8 cellular contexts compared by ENCODE assay signal in the genomic region with DNA sequence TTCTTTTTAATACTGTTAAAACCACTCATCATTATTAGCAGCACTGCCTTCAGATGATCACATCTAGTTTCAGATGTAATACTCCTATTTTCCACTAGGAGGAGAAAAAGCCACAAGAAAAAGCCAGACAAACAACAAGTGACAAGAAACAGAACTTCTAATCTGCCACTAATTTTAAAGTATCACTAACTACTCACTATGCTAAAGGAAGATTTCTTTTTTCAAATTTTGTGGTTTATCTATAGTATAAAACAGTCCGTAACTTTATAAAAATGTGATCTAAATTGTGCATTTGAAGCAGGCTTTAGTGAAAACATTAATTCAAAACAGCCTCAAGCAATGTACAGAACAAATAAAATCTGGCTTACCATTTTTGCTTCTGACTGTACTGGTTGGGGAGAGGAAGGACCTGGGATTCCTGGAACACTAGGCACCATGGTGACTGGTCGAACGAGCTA. TPM values are rescaled to one million over a fixed set of nuclear protein-coding genes. Genes with fewer than 3 reads are reported as not detected.
DNase-seq lines count a peak whose midpoint lies in the region; ATAC-seq and TF ChIP-seq lines count a peak whose summit lies in the region.

No MANE protein-coding gene starts in this region.

- TF ChIP-seq EP300 in ovary (IDR thresholded peaks at IDR 0.05) = no peak

- no peaks in the 10 kb centered on the region for H3K27me3 ChIP-seq in SU-DHL-6 (ENCODE audit: low read length)
- no peaks in the 10 kb centered on the region for H3K27me3 ChIP-seq in fibroblast of lung (ENCODE audit: control insufficient read depth, insufficient read depth, low read length)
- no peaks in the 10 kb centered on the region for H3K27me3 ChIP-seq in ovary

- H3K9me3 ChIP-seq in SU-DHL-6 (ENCODE audit: insufficient read depth, low read length) (no peaks in the 10 kb centered on the region), fibroblast of lung (ENCODE audit: control insufficient read depth, insufficient read depth, low read depth, low read length) (no peaks in the 10 kb centered on the region), ovary (no peaks in the 10 kb centered on the region)

- DNase-seq in CD1c-positive myeloid dendritic cell (ENCODE audit: extremely low spot score) (peak; percentile 45), KG1 (lab: John Stamatoyannopoulos, UW) (peak; percentile 12), fibroblast of lung (ENCODE audit: low read depth in 2 of 2) (peak; percentile 39 to 68), ovary (no peak)
- no peak for DNase-seq in activated CD8-positive, alpha-beta memory T cell treated with anti-CD3 and anti-CD28 coated beads, Interleukin-2, amount 50 U/mL, for 4 hours

- peak; percentile 54 for TF ChIP-seq CTCF in SU-DHL-6 (IDR thresholded peaks at IDR 0.05; ENCODE audit: insufficient read depth, low read length, poor library complexity, severe bottlenecking)
- TF ChIP-seq CTCF in fibroblast of lung (conservative IDR thresholded peaks at IDR 0.05 in 1 of 2, IDR thresholded peaks at IDR 0.05 in 1 of 2; ENCODE audit: low read depth in 1 of 2, low read length in 2 of 2) = peak; percentile 43 to 68
- TF ChIP-seq CTCF in ovary (IDR thresholded peaks at IDR 0.05) = peak; percentile 35 to 46 (median 43)

- no peaks in the 10 kb centered on the region for H3K79me2 ChIP-seq in SU-DHL-6 (ENCODE audit: insufficient read depth, low read length)
- H3K79me2 ChIP-seq in fibroblast of lung (ENCODE audit: control insufficient read depth, insufficient read depth, low read length) = no peaks in the 10 kb centered on the region

- H3K4me3 ChIP-seq in SU-DHL-6 (ENCODE audit: insufficient read depth, low read length, poor library complexity, severe bottlenecking) (no peak overlapping the region), fibroblast of lung (replicated peaks in 1 of 4; ENCODE audit: control extremely low read depth in 1 of 4, insufficient read depth in 1 of 4, low read depth in 3 of 4, low read length in 4 of 4) (no peak overlapping the region), ovary (no peak overlapping the region)

- intact Hi-C loops in ovary (cut with DNase I) = no loop called here

- H3K4me2 ChIP-seq in SU-DHL-6 (ENCODE audit: low read depth, low read length, poor library complexity, severe bottlenecking) (no peak overlapping the region), fibroblast of lung (ENCODE audit: extremely low read depth, insufficient read depth, low read length) (no peak overlapping the region)

- H4K20me1 ChIP-seq in SU-DHL-6 (ENCODE audit: low read depth, low read length) (no peaks in the 10 kb centered on the region), fibroblast of lung (ENCODE audit: control insufficient read depth, extremely low read depth, insufficient read depth, low read length) (no peaks in the 10 kb centered on the region)

- H3K4me1 ChIP-seq in fibroblast of lung (ENCODE audit: control insufficient read depth, extremely low read depth, insufficient read depth, low read length) (no peaks in the 10 kb centered on the region), ovary (ENCODE audit: insufficient read depth) (no peaks in the 10 kb centered on the region)

- TF ChIP-seq POLR2A in ovary (IDR thresholded peaks at IDR 0.05) = no peak

- ATAC-seq in GM18868 (IDR thresholded peaks at IDR 0.05; ENCODE audit: unreplicated experiment) (peak; percentile 85), HG03108 (IDR thresholded peaks at IDR 0.05; ENCODE audit: unreplicated experiment) (no peak)

- peaks cover 48% of the 10 kb centered on the region for H3K36me3 ChIP-seq in SU-DHL-6 (ENCODE audit: low read length)
- H3K36me3 ChIP-seq in fibroblast of lung (ENCODE audit: control insufficient read depth, insufficient read depth, low read length) = no peaks in the 10 kb centered on the region
- H3K36me3 ChIP-seq in ovary = no peaks in the 10 kb centered on the region

- H2AFZ ChIP-seq in SU-DHL-6 (ENCODE audit: low read depth, low read length, severe bottlenecking) = no peak overlapping the region
- H2AFZ ChIP-seq in fibroblast of lung (ENCODE audit: low read length) = no peak overlapping the region

- 90 to 94% (median 91%) methylated on average over 3 of the region's 3 CpGs for WGBS in ovary, 3 donors

- H3K27ac ChIP-seq in SU-DHL-6 (ENCODE audit: low read depth, low read length) (peak overlapping the region; percentile 2; the same call in 1 of the 2 replicates), fibroblast of lung (ENCODE audit: insufficient read depth, low read length) (no peak overlapping the region), ovary (no peak overlapping the region)

- H3K9me2 ChIP-seq in SU-DHL-6 (replicated peaks; ENCODE audit: insufficient read depth, low read length) = no peaks in the 10 kb centered on the region

- H3K9ac ChIP-seq in SU-DHL-6 (ENCODE audit: low read length) (no peak overlapping the region), fibroblast of lung (ENCODE audit: insufficient read depth, low read length) (no peak overlapping the region)

- peaks cover 23% of the 10 kb centered on the region for H3F3A ChIP-seq in SU-DHL-6 (ENCODE audit: insufficient read depth)

RNA-seq across cellular contexts. Expression of a gene that starts 56.8 kb away (rescaled TPM):
- total RNA-seq in fibroblast of lung = 44.2 and 52.7 TPM in 2 replicates
- polyA plus RNA-seq in fibroblast of lung = 40.6 and 64.5 TPM in 2 replicates
- 14.8 and 24.9 TPM in 2 replicates for polyA plus RNA-seq in fibroblast of lung (2012)
- polyA minus RNA-seq in fibroblast of lung (ENCODE audit: low replicate concordance) = 40.6 and 52.8 TPM in 2 replicates
- 10 to 100 TPM; 46.6 to 69.8 (median 60.5) TPM for total RNA-seq in ovary
- 10 to 100 TPM; 21.4 to 30.5 TPM for polyA plus RNA-seq in ovary

Comparison
In these comparisons a context has a peak if more than half of its experiments do, and no peak if none do; other contexts are left out.
1. DNase-seq: peak in CD1c-positive myeloid dendritic cell (single experiment), KG1 (single experiment) and fibroblast of lung (2 of 2); none in ovary (0 of 5) and activated CD8-positive, alpha-beta memory T cell treated with anti-CD3 and anti-CD28 coated beads, Interleukin-2, amount 50 U/mL, for 4 hours (single experiment).
2. Peak in every context shown above with its lines, with median percentiles within 50 percentile points of each other: CTCF ChIP-seq.